Comparison of ENCODE assay signal across 1 cellular context in genomic region chr10:33695536-33695935, GRCh38.
TF ChIP-seq lines count a peak whose summit lies in the region.

No MANE protein-coding gene starts in this region.

TF ChIP-seq in HepG2, 621 proteins besides CTCF, POLR2A, EP300 and RAD21 (continued from another document):
- TF ChIP-seq, protein P1, sequence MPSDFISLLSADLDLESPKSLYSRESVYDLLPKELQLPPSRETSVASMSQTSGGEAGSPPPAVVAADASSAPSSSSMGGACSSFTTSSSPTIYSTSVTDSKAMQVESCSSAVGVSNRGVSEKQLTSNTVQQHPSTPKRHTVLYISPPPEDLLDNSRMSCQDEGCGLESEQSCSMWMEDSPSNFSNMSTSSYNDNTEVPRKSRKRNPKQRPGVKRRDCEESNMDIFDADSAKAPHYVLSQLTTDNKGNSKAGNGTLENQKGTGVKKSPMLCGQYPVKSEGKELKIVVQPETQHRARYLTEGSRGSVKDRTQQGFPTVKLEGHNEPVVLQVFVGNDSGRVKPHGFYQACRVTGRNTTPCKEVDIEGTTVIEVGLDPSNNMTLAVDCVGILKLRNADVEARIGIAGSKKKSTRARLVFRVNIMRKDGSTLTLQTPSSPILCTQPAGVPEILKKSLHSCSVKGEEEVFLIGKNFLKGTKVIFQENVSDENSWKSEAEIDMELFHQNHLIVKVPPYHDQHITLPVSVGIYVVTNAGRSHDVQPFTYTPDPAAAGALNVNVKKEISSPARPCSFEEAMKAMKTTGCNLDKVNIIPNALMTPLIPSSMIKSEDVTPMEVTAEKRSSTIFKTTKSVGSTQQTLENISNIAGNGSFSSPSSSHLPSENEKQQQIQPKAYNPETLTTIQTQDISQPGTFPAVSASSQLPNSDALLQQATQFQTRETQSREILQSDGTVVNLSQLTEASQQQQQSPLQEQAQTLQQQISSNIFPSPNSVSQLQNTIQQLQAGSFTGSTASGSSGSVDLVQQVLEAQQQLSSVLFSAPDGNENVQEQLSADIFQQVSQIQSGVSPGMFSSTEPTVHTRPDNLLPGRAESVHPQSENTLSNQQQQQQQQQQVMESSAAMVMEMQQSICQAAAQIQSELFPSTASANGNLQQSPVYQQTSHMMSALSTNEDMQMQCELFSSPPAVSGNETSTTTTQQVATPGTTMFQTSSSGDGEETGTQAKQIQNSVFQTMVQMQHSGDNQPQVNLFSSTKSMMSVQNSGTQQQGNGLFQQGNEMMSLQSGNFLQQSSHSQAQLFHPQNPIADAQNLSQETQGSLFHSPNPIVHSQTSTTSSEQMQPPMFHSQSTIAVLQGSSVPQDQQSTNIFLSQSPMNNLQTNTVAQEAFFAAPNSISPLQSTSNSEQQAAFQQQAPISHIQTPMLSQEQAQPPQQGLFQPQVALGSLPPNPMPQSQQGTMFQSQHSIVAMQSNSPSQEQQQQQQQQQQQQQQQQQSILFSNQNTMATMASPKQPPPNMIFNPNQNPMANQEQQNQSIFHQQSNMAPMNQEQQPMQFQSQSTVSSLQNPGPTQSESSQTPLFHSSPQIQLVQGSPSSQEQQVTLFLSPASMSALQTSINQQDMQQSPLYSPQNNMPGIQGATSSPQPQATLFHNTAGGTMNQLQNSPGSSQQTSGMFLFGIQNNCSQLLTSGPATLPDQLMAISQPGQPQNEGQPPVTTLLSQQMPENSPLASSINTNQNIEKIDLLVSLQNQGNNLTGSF (CRISPR knock-in tag; IDR thresholded peaks at IDR 0.05): no peak
- TF ChIP-seq ZNF556 (CRISPR knock-in tag; IDR thresholded peaks at IDR 0.05; ENCODE audit: borderline replicate concordance) (no peak), FOXO1 (CRISPR knock-in tag; IDR thresholded peaks at IDR 0.05) (0 out of 2 replicates have a peak, but pooled peaks have one; percentile 16), ZNF576 (CRISPR knock-in tag; IDR thresholded peaks at IDR 0.05) (peak; percentile 48; the same call in 1 of the 2 replicates), ZNF512 (CRISPR knock-in tag; IDR thresholded peaks at IDR 0.05) (no peak), TEAD2 (CRISPR knock-in tag; IDR thresholded peaks at IDR 0.05) (no peak), SALL1 (CRISPR knock-in tag; IDR thresholded peaks at IDR 0.05) (peak; percentile 33; the same call in 1 of the 2 replicates), ADNP (CRISPR knock-in tag; IDR thresholded peaks at IDR 0.05) (no peak), TRIM24 (CRISPR knock-in tag; IDR thresholded peaks at IDR 0.05) (no peak), AKNA (CRISPR knock-in tag; IDR thresholded peaks at IDR 0.05; ENCODE audit: borderline replicate concordance) (no peak), ZNF451 (CRISPR knock-in tag; IDR thresholded peaks at IDR 0.05) (no peak)
- TF ChIP-seq, protein P2, sequence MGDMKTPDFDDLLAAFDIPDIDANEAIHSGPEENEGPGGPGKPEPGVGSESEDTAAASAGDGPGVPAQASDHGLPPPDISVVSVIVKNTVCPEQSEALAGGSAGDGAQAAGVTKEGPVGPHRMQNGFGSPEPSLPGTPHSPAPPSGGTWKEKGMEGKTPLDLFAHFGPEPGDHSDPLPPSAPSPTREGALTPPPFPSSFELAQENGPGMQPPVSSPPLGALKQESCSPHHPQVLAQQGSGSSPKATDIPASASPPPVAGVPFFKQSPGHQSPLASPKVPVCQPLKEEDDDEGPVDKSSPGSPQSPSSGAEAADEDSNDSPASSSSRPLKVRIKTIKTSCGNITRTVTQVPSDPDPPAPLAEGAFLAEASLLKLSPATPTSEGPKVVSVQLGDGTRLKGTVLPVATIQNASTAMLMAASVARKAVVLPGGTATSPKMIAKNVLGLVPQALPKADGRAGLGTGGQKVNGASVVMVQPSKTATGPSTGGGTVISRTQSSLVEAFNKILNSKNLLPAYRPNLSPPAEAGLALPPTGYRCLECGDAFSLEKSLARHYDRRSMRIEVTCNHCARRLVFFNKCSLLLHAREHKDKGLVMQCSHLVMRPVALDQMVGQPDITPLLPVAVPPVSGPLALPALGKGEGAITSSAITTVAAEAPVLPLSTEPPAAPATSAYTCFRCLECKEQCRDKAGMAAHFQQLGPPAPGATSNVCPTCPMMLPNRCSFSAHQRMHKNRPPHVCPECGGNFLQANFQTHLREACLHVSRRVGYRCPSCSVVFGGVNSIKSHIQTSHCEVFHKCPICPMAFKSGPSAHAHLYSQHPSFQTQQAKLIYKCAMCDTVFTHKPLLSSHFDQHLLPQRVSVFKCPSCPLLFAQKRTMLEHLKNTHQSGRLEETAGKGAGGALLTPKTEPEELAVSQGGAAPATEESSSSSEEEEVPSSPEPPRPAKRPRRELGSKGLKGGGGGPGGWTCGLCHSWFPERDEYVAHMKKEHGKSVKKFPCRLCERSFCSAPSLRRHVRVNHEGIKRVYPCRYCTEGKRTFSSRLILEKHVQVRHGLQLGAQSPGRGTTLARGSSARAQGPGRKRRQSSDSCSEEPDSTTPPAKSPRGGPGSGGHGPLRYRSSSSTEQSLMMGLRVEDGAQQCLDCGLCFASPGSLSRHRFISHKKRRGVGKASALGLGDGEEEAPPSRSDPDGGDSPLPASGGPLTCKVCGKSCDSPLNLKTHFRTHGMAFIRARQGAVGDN (CRISPR knock-in tag; IDR thresholded peaks at IDR 0.05): peak; percentile 25; the same call in 1 of the 2 replicates
